ENCODE assay signal across 2 cellular contexts in the genomic region with DNA sequence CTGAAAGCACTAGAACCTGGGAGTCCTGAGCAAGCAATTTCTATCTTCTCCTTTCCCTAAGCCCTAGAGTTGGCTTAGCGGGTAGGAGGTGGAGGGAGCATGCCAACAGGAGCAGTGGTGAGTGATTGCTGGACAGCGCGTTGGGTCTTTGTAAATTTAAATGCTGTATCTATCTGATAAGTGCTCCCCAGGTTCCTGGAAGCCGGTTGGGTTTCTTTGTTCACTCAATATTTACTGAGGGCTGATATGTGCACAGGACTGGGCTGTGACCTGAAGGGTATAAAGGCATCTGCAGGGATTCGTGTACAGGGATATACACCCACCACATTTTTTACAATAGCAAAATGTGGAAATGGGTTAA.
TF ChIP-seq lines count a peak whose summit lies in the region.

No MANE protein-coding gene starts in this region.

TF ChIP-seq in A549, 52 proteins besides CTCF, POLR2A, EP300 and RAD21:
- TF ChIP-seq TP53 (CRISPR knock-in tag; IDR thresholded peaks at IDR 0.05) = no peak
- no peak for TF ChIP-seq MAZ (IDR thresholded peaks at IDR 0.05; ENCODE audit: borderline replicate concordance, low read depth, low read length)
- TF ChIP-seq, protein P1, sequence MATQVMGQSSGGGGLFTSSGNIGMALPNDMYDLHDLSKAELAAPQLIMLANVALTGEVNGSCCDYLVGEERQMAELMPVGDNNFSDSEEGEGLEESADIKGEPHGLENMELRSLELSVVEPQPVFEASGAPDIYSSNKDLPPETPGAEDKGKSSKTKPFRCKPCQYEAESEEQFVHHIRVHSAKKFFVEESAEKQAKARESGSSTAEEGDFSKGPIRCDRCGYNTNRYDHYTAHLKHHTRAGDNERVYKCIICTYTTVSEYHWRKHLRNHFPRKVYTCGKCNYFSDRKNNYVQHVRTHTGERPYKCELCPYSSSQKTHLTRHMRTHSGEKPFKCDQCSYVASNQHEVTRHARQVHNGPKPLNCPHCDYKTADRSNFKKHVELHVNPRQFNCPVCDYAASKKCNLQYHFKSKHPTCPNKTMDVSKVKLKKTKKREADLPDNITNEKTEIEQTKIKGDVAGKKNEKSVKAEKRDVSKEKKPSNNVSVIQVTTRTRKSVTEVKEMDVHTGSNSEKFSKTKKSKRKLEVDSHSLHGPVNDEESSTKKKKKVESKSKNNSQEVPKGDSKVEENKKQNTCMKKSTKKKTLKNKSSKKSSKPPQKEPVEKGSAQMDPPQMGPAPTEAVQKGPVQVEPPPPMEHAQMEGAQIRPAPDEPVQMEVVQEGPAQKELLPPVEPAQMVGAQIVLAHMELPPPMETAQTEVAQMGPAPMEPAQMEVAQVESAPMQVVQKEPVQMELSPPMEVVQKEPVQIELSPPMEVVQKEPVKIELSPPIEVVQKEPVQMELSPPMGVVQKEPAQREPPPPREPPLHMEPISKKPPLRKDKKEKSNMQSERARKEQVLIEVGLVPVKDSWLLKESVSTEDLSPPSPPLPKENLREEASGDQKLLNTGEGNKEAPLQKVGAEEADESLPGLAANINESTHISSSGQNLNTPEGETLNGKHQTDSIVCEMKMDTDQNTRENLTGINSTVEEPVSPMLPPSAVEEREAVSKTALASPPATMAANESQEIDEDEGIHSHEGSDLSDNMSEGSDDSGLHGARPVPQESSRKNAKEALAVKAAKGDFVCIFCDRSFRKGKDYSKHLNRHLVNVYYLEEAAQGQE (IDR thresholded peaks at IDR 0.05) = no peak
- no peak for TF ChIP-seq TFCP2L1 (CRISPR knock-in tag; IDR thresholded peaks at IDR 0.05)
- TF ChIP-seq CBX2 (IDR thresholded peaks at IDR 0.05; ENCODE audit: borderline replicate concordance, low read depth) = no peak
- TF ChIP-seq, protein P2, sequence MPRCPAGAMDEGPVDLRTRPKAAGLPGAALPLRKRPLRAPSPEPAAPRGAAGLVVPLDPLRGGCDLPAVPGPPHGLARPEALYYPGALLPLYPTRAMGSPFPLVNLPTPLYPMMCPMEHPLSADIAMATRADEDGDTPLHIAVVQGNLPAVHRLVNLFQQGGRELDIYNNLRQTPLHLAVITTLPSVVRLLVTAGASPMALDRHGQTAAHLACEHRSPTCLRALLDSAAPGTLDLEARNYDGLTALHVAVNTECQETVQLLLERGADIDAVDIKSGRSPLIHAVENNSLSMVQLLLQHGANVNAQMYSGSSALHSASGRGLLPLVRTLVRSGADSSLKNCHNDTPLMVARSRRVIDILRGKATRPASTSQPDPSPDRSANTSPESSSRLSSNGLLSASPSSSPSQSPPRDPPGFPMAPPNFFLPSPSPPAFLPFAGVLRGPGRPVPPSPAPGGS (IDR thresholded peaks at IDR 0.05) = no peak
- no peak for TF ChIP-seq NPAS2 (CRISPR knock-in tag; IDR thresholded peaks at IDR 0.05; ENCODE audit: borderline replicate concordance)
- no peak for TF ChIP-seq JUN (IDR thresholded peaks at IDR 0.05)
- TF ChIP-seq KDM5A (IDR thresholded peaks at IDR 0.05) = no peak
- TF ChIP-seq MYC (IDR thresholded peaks at IDR 0.05; ENCODE audit: borderline replicate concordance, low read length) = no peak
- TF ChIP-seq, protein P3, sequence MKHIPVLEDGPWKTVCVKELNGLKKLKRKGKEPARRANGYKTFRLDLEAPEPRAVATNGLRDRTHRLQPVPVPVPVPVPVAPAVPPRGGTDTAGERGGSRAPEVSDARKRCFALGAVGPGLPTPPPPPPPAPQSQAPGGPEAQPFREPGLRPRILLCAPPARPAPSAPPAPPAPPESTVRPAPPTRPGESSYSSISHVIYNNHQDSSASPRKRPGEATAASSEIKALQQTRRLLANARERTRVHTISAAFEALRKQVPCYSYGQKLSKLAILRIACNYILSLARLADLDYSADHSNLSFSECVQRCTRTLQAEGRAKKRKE (CRISPR knock-in tag; IDR thresholded peaks at IDR 0.05; ENCODE audit: low read depth) = no peak

TF ChIP-seq in HCT116, 20 proteins besides CTCF, POLR2A, EP300 and RAD21:
- TF ChIP-seq POLR2AphosphoS5 (IDR thresholded peaks at IDR 0.05; ENCODE audit: low read depth, low read length) (no peak), ZFX (IDR thresholded peaks at IDR 0.05) (no peak)
